In the genomic region with DNA sequence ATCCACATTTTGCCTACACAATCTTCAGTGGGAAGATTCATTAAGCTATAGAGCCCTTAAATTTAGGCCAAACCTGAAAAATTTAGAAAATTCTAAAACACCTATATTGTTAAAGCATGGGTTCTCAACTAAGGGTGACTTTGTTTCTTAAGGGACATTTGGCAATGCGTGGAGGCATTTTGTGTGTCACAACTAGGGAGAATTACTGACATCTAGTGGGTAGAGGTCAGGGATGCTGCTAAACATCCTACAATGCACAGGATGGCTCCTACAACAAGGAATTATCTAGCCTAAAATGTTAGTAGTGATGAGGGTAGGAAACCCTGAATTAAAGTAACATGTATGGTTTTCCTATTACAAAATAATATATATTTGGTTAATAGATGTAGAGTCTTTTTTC, we compare ENCODE assay signal across 3 cellular contexts.
TF ChIP-seq lines count a peak whose summit lies in the region.

No MANE protein-coding gene starts in this region.

TF ChIP-seq in IMR-90, 13 proteins besides CTCF, POLR2A, EP300 and RAD21:
- TF ChIP-seq, protein P1, sequence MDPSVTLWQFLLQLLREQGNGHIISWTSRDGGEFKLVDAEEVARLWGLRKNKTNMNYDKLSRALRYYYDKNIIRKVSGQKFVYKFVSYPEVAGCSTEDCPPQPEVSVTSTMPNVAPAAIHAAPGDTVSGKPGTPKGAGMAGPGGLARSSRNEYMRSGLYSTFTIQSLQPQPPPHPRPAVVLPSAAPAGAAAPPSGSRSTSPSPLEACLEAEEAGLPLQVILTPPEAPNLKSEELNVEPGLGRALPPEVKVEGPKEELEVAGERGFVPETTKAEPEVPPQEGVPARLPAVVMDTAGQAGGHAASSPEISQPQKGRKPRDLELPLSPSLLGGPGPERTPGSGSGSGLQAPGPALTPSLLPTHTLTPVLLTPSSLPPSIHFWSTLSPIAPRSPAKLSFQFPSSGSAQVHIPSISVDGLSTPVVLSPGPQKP (IDR thresholded peaks at IDR 0.05; ENCODE audit: borderline replicate concordance, low read depth, low read length), result no peak
- TF ChIP-seq MAFK (IDR thresholded peaks at IDR 0.05; ENCODE audit: low read depth, low read length), result no peak
- TF ChIP-seq RFX5 (IDR thresholded peaks at IDR 0.05; ENCODE audit: low read depth, low read length), result no peak
- TF ChIP-seq SMC3 (IDR thresholded peaks at IDR 0.05; ENCODE audit: low read depth, low read length), result no peak
- TF ChIP-seq MAZ (IDR thresholded peaks at IDR 0.05; ENCODE audit: borderline replicate concordance, low read depth, low read length), result no peak
- no peak for TF ChIP-seq BHLHE40 (IDR thresholded peaks at IDR 0.05; ENCODE audit: low read depth, low read length)
- no peak for TF ChIP-seq CHD1 (IDR thresholded peaks at IDR 0.05; ENCODE audit: low read depth, low read length)
- no peak for TF ChIP-seq FOS (IDR thresholded peaks at IDR 0.05; ENCODE audit: low read depth, low read length)
- no peak for TF ChIP-seq MXI1 (IDR thresholded peaks at IDR 0.05; ENCODE audit: borderline replicate concordance, low read depth, low read length)
- TF ChIP-seq USF2 (IDR thresholded peaks at IDR 0.05; ENCODE audit: low read depth, low read length), result no peak
- TF ChIP-seq RCOR1 (IDR thresholded peaks at IDR 0.05; ENCODE audit: insufficient replicate concordance, low read length), result no peak
- TF ChIP-seq NFE2L2 (IDR thresholded peaks at IDR 0.05; ENCODE audit: low read depth, low read length), result no peak
- no peak for TF ChIP-seq CEBPB (IDR thresholded peaks at IDR 0.05; ENCODE audit: low read depth, low read length)

TF ChIP-seq in GM12878, 131 proteins besides CTCF, POLR2A, EP300 and RAD21:
- TF ChIP-seq SMC3 (IDR thresholded peaks at IDR 0.05; ENCODE audit: borderline replicate concordance, low read length), result peak; percentile 34; the same call in 1 of the 2 replicates
- no peak for TF ChIP-seq CREM (IDR thresholded peaks at IDR 0.05; ENCODE audit: low read depth)
- no peak for TF ChIP-seq IRF3 (IDR thresholded peaks at IDR 0.05)
- TF ChIP-seq ZNF687 (IDR thresholded peaks at IDR 0.05), result no peak

TF ChIP-seq in HepG2, 621 proteins besides CTCF, POLR2A, EP300 and RAD21:
- TF ChIP-seq POLR2AphosphoS2 (IDR thresholded peaks at IDR 0.05; ENCODE audit: low read depth, low read length) (no peak), SMC3 (IDR thresholded peaks at IDR 0.05; ENCODE audit: low read length) (peak; percentile 14; the same call in 1 of the 2 replicates), ZNF329 (CRISPR knock-in tag; IDR thresholded peaks at IDR 0.05; ENCODE audit: low read depth) (no peak), ZC3H13 (CRISPR knock-in tag; IDR thresholded peaks at IDR 0.05) (no peak), SRSF1 (optimal IDR thresholded peaks at IDR 0.05; ENCODE audit: low read depth, low read length) (no peak), STAG1 (CRISPR knock-in tag; IDR thresholded peaks at IDR 0.05) (peak; percentile 61), TRAFD1 (CRISPR knock-in tag; IDR thresholded peaks at IDR 0.05; ENCODE audit: borderline replicate concordance) (no peak), RARA (CRISPR knock-in tag; IDR thresholded peaks at IDR 0.05) (no peak), ZNF225 (CRISPR knock-in tag; IDR thresholded peaks at IDR 0.05) (no peak), CSRNP2 (CRISPR knock-in tag; conservative IDR thresholded peaks at IDR 0.05; ENCODE audit: low read depth) (no peak)
- TF ChIP-seq, protein P2, sequence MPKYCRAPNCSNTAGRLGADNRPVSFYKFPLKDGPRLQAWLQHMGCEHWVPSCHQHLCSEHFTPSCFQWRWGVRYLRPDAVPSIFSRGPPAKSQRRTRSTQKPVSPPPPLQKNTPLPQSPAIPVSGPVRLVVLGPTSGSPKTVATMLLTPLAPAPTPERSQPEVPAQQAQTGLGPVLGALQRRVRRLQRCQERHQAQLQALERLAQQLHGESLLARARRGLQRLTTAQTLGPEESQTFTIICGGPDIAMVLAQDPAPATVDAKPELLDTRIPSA (CRISPR knock-in tag; IDR thresholded peaks at IDR 0.05; ENCODE audit: borderline replicate concordance), result no peak
